1 cellular context compared by ENCODE assay signal in the genomic region with DNA sequence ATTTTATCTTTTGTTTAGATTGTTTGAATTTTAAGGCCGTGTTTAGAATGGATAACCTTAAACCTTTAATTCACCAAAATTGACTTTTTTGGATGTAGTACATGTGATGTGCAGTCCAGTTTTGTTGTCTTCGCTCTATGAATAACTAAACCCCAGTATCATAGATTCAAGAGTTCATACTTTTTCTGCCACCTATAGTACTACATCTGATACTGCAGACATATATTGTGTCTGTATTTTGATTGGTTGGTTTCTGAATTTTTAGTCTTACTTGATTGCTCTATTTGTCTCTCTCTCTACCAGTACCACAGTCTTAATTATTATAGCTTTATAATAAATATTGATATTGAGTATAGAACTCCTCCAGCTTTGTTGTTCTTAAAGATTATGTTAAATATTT.
TF ChIP-seq lines count a peak whose summit lies in the region.

No MANE protein-coding gene starts in this region.

TF ChIP-seq in WTC11, 78 proteins besides CTCF, POLR2A, EP300 and RAD21 (continued from another document):
- no peak for TF ChIP-seq ZNF416 (CRISPR knock-in tag; IDR thresholded peaks at IDR 0.05)
- TF ChIP-seq, protein P1, sequence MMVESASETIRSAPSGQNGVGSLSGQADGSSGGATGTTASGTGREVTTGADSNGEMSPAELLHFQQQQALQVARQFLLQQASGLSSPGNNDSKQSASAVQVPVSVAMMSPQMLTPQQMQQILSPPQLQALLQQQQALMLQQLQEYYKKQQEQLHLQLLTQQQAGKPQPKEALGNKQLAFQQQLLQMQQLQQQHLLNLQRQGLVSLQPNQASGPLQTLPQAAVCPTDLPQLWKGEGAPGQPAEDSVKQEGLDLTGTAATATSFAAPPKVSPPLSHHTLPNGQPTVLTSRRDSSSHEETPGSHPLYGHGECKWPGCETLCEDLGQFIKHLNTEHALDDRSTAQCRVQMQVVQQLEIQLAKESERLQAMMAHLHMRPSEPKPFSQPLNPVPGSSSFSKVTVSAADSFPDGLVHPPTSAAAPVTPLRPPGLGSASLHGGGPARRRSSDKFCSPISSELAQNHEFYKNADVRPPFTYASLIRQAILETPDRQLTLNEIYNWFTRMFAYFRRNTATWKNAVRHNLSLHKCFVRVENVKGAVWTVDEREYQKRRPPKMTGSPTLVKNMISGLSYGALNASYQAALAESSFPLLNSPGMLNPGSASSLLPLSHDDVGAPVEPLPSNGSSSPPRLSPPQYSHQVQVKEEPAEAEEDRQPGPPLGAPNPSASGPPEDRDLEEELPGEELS (CRISPR knock-in tag; IDR thresholded peaks at IDR 0.05), result no peak
- TF ChIP-seq CBFB (CRISPR knock-in tag; IDR thresholded peaks at IDR 0.05; ENCODE audit: low read depth), result no peak
- no peak for TF ChIP-seq HMGA2 (CRISPR knock-in tag; IDR thresholded peaks at IDR 0.05)
- TF ChIP-seq RELA (CRISPR knock-in tag; IDR thresholded peaks at IDR 0.05; ENCODE audit: borderline replicate concordance), result no peak
- TF ChIP-seq, protein P2, sequence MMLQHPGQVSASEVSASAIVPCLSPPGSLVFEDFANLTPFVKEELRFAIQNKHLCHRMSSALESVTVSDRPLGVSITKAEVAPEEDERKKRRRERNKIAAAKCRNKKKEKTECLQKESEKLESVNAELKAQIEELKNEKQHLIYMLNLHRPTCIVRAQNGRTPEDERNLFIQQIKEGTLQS (CRISPR knock-in tag; conservative IDR thresholded peaks at IDR 0.05), result no peak
